ENCODE assay signal across 8 cellular contexts in genomic region chr1:110339040-110339426, GRCh38. TPM values are rescaled to one million over a fixed set of nuclear protein-coding genes. Genes with fewer than 3 reads are reported as not detected.
DNase-seq lines count a peak whose midpoint lies in the region; ATAC-seq and FAIRE-seq lines count a peak whose summit lies in the region.

A gene with protein sequence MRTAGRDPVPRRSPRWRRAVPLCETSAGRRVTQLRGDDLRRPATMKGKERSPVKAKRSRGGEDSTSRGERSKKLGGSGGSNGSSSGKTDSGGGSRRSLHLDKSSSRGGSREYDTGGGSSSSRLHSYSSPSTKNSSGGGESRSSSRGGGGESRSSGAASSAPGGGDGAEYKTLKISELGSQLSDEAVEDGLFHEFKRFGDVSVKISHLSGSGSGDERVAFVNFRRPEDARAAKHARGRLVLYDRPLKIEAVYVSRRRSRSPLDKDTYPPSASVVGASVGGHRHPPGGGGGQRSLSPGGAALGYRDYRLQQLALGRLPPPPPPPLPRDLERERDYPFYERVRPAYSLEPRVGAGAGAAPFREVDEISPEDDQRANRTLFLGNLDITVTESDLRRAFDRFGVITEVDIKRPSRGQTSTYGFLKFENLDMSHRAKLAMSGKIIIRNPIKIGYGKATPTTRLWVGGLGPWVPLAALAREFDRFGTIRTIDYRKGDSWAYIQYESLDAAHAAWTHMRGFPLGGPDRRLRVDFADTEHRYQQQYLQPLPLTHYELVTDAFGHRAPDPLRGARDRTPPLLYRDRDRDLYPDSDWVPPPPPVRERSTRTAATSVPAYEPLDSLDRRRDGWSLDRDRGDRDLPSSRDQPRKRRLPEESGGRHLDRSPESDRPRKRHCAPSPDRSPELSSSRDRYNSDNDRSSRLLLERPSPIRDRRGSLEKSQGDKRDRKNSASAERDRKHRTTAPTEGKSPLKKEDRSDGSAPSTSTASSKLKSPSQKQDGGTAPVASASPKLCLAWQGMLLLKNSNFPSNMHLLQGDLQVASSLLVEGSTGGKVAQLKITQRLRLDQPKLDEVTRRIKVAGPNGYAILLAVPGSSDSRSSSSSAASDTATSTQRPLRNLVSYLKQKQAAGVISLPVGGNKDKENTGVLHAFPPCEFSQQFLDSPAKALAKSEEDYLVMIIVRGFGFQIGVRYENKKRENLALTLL (plus strand): TSS chr1:110339377. CDS start chr1:110339406, 29 bp downstream.

- CTCF ChIA-PET in activated CD4-positive, alpha-beta T cell treated with anti-CD3 and anti-CD28 coated beads for 36 hours (lab: Charles Lee): interaction anchor here (0.6 to 9.2 kb wide), 18 partner anchors 8 to 798 kb away, joined by 3 to 137 read pairs (median 3); partner anchors contain the start of genes AHCYL1 and KCNC4

- POLR2A ChIA-PET in activated CD4-positive, alpha-beta T cell treated with anti-CD3 and anti-CD28 coated beads for 36 hours (lab: Charles Lee): interaction anchor here (0.6 to 3.6 kb wide), 19 partner anchors 10 to 1244 kb away, joined by 3 to 35 read pairs (median 4); partner anchors contain the start of genes KCNC4, LAMTOR5 and STRIP1

- no peak within 1 kb of the TSS for H3K4me3 Mint-ChIP-seq in activated CD4-positive, alpha-beta T cell treated with anti-CD3 and anti-CD28 coated beads for 36 hours

- no peaks in the 10 kb centered on the region for H3K27me3 Mint-ChIP-seq in activated CD4-positive, alpha-beta T cell treated with anti-CD3 and anti-CD28 coated beads for 36 hours

- no peak within 1 kb of the TSS for H3K27ac Mint-ChIP-seq in activated CD4-positive, alpha-beta T cell treated with anti-CD3 and anti-CD28 coated beads for 36 hours

- peak; percentile 75 for FAIRE-seq in colon (lab: Jason Lieb, UNC)

- peaks cover 49% of the 10 kb centered on the region for H3K4me1 Mint-ChIP-seq in activated CD4-positive, alpha-beta T cell treated with anti-CD3 and anti-CD28 coated beads for 36 hours

- peak; percentile 100 for DNase-seq in AML-193 (lab: John Stamatoyannopoulos, UW)
- peak; percentile 100 for DNase-seq in NCI-H510A treated with DMSO at 0.1 percent for 48 hours (lab: John Stamatoyannopoulos, UW)
- DNase-seq in activated CD4-positive, alpha-beta T cell treated with anti-CD3 and anti-CD28 coated beads for 36 hours: peak; percentile 97
- DNase-seq in kidney tubule cell (ENCODE audit: low spot score): peak; percentile 100
- peak; percentile 74 to 95 for DNase-seq in stimulated activated CD4-positive, alpha-beta T cell treated with anti-CD3 and anti-CD28 coated beads, Interleukin-1b, Interleukin-23, amount 100 ng/mL, for 1 hour (ENCODE audit: low read depth in 2 of 2)

- intact Hi-C loops in activated CD4-positive, alpha-beta T cell treated with anti-CD3 and anti-CD28 coated beads for 36 hours (cut with DNase I, micrococcal nuclease): loop anchor here (1.0 to 10.0 kb wide), 18 partner anchors 122 to 1646 kb away; partner anchors contain the start of genes PSMA5 (in 2 of the 2), STRIP1 (in 2 of the 2), ATXN7L2 (in 1 of the 2) and DDX20 (in 1 of the 2)

- H3K9me3 Mint-ChIP-seq in activated CD4-positive, alpha-beta T cell treated with anti-CD3 and anti-CD28 coated beads for 36 hours (ENCODE audit: low read depth): no peaks in the 10 kb centered on the region

- ATAC-seq in GM19324 (IDR thresholded peaks at IDR 0.05; ENCODE audit: low FRiP score, unreplicated experiment): peak; percentile 77
- ATAC-seq in HG03457 (IDR thresholded peaks at IDR 0.05; ENCODE audit: unreplicated experiment): peak; percentile 68
- peak; percentile 83 for ATAC-seq in activated CD4-positive, alpha-beta T cell treated with anti-CD3 and anti-CD28 coated beads for 36 hours

- H3K36me3 Mint-ChIP-seq in activated CD4-positive, alpha-beta T cell treated with anti-CD3 and anti-CD28 coated beads for 36 hours (ENCODE audit: low read depth): peaks cover 43% of the 10 kb centered on the region

RNA-seq across cellular contexts. Expression of the gene that starts here (rescaled TPM):
- total RNA-seq in activated CD4-positive, alpha-beta T cell treated with anti-CD3 and anti-CD28 coated beads for 36 hours: 10 to 100 TPM; 60.7 to 63.2 TPM

Comparison
In these comparisons a context has a peak if more than half of its experiments do, and no peak if none do; other contexts are left out.
1. Peak in every context shown above with its lines: DNase-seq and ATAC-seq.